Comparison of ENCODE assay signal across 25 cellular contexts in genomic region chr19:41888926-41889325, GRCh38. TPM values are rescaled to one million over a fixed set of nuclear protein-coding genes. Genes with fewer than 3 reads are reported as not detected.
A peak's percentile ranks its signal among the peaks of the same experiment; 100 is the strongest.
DNase-seq lines count a peak whose midpoint lies in the region; ATAC-seq and TF ChIP-seq lines count a peak whose summit lies in the region.
"Had no signal": no experiment of that assay in that cellular context is flagged by ENCODE, and none has a peak within 500 bp of the region (broad histone marks: within the 10 kb centered on the region; RNA-seq: fewer than 3 reads in every experiment).

No MANE protein-coding gene starts in this region.

- H3K9me3 Mint-ChIP-seq in activated CD4-positive, alpha-beta T cell treated with anti-CD3 and anti-CD28 coated beads, Interleukin-2, amount 10 ng/mL, durations not matched to agents 7 days and 5 days = no peaks in the 10 kb centered on the region
- H3K9me3 Mint-ChIP-seq in activated naive CD8-positive, alpha-beta T cell treated with anti-CD3 and anti-CD28 coated beads for 36 hours = no peaks in the 10 kb centered on the region
- H3K9me3 Mint-ChIP-seq: brain; dendritic cell treated with granulocyte-macrophage colony-stimulating factor and Interleukin-4, amounts not matched to agents 40 ng/mL and 50 ng/mL, for 4 days had no signal

- no peaks in the 10 kb centered on the region for H3K27me3 Mint-ChIP-seq in activated CD4-positive, alpha-beta T cell treated with anti-CD3 and anti-CD28 coated beads, Interleukin-2, amount 10 ng/mL, durations not matched to agents 7 days and 5 days
- no peaks in the 10 kb centered on the region for H3K27me3 Mint-ChIP-seq in activated naive CD8-positive, alpha-beta T cell treated with anti-CD3 and anti-CD28 coated beads for 36 hours
- H3K27me3 Mint-ChIP-seq: dendritic cell treated with granulocyte-macrophage colony-stimulating factor and Interleukin-4, amounts not matched to agents 40 ng/mL and 50 ng/mL, for 4 days had no signal

- CTCF ChIA-PET in activated CD4-positive, alpha-beta T cell treated with anti-CD3 and anti-CD28 coated beads, Interleukin-2, amount 10 ng/mL, durations not matched to agents 7 days and 5 days (lab: Charles Lee) = interaction anchor here (1.0 to 5.4 kb wide), 4 partner anchors 15 to 69 kb away, joined by 3 to 44 read pairs (median 7); no protein-coding TSS in a partner anchor

- H3K36me3 ChIP-seq in KOPT-K1 (ENCODE audit: insufficient read depth, low read length) = peaks cover 61% of the 10 kb centered on the region
- H3K36me3 ChIP-seq in neutrophil = peaks cover 77% of the 10 kb centered on the region
- H3K36me3 ChIP-seq: WERI-Rb-1 had no signal

- peaks cover 39 to 41% of the 10 kb centered on the region in 2 experiments for H3K4me1 ChIP-seq in neutrophil (ENCODE audit: control insufficient read depth in 1 of 2, insufficient read depth in 1 of 2, low read depth in 1 of 2, low read length in 1 of 2)

- DNase-seq in activated CD4-positive, alpha-beta T cell treated with anti-CD3 and anti-CD28 coated beads, Interleukin-2, amount 10 ng/mL, durations not matched to agents 7 days and 5 days = no peak
- no peak for DNase-seq in activated CD4-positive, alpha-beta T cell treated with anti-CD3 and anti-CD28 coated beads for 1 hour
- DNase-seq in activated naive CD8-positive, alpha-beta T cell treated with anti-CD3 and anti-CD28 coated beads for 36 hours = no peak
- DNase-seq: heart left ventricle; islet precursor cell; mesendoderm; MV-4-11; NCI-H2081 treated with DMSO at 0.1 percent for 48 hours; NCI-H69; stimulated activated CD4-positive, alpha-beta T cell treated with anti-CD3 and anti-CD28 coated beads, Interleukin-2, amount 100 ng/mL, for 24 hours; transverse colon; WERI-Rb-1 had no signal

- H3K27ac ChIP-seq in KOPT-K1 (ENCODE audit: low read depth, low read length, poor library complexity, severe bottlenecking) (peak overlapping the region; percentile 91), neutrophil (peak overlapping the region; percentile 61)
- H3K27ac ChIP-seq: A549, WERI-Rb-1 had no signal

- no peaks in the 10 kb centered on the region for H3K27me3 ChIP-seq in neutrophil
- H3K27me3 ChIP-seq: heart left ventricle, transverse colon had no signal

- TF ChIP-seq CTCF in neutrophil (IDR thresholded peaks at IDR 0.05) = no peak

- H3K36me3 Mint-ChIP-seq in activated CD4-positive, alpha-beta T cell treated with anti-CD3 and anti-CD28 coated beads, Interleukin-2, amount 10 ng/mL, durations not matched to agents 7 days and 5 days (ENCODE audit: low read depth) = peaks cover 72% of the 10 kb centered on the region
- peaks cover 51% of the 10 kb centered on the region for H3K36me3 Mint-ChIP-seq in activated naive CD8-positive, alpha-beta T cell treated with anti-CD3 and anti-CD28 coated beads for 36 hours

- H3K4me3 Mint-ChIP-seq in activated CD4-positive, alpha-beta T cell treated with anti-CD3 and anti-CD28 coated beads, Interleukin-2, amount 10 ng/mL, durations not matched to agents 7 days and 5 days = peak overlapping the region; percentile 83
- H3K4me3 Mint-ChIP-seq in activated naive CD8-positive, alpha-beta T cell treated with anti-CD3 and anti-CD28 coated beads for 36 hours = peak overlapping the region; percentile 79
- H3K4me3 Mint-ChIP-seq: dendritic cell treated with granulocyte-macrophage colony-stimulating factor and Interleukin-4, amounts not matched to agents 40 ng/mL and 50 ng/mL, for 4 days had no signal

- POLR2A ChIA-PET in activated CD4-positive, alpha-beta T cell treated with anti-CD3 and anti-CD28 coated beads, Interleukin-2, amount 10 ng/mL, durations not matched to agents 7 days and 5 days (lab: Charles Lee) = no interaction called here

- no peaks in the 10 kb centered on the region for H3K9me3 ChIP-seq in KOPT-K1 (ENCODE audit: insufficient read depth, low read length, poor library complexity, severe bottlenecking)
- no peaks in the 10 kb centered on the region for H3K9me3 ChIP-seq in neutrophil
- H3K9me3 ChIP-seq: A549, HAP-1, heart left ventricle, transverse colon had no signal

- no peak overlapping the region for H3K4me3 ChIP-seq in neutrophil (ENCODE audit: low read depth in 1 of 2, low read length in 1 of 2)
- H3K4me3 ChIP-seq: A549, GM12878, HAP-1 had no signal

- H3K27ac Mint-ChIP-seq in activated CD4-positive, alpha-beta T cell treated with anti-CD3 and anti-CD28 coated beads, Interleukin-2, amount 10 ng/mL, durations not matched to agents 7 days and 5 days = peak overlapping the region; percentile 83
- peak overlapping the region; percentile 92 for H3K27ac Mint-ChIP-seq in activated naive CD8-positive, alpha-beta T cell treated with anti-CD3 and anti-CD28 coated beads for 36 hours

- peaks cover 52% of the 10 kb centered on the region for H3K4me1 Mint-ChIP-seq in activated CD4-positive, alpha-beta T cell treated with anti-CD3 and anti-CD28 coated beads, Interleukin-2, amount 10 ng/mL, durations not matched to agents 7 days and 5 days
- H3K4me1 Mint-ChIP-seq in activated naive CD8-positive, alpha-beta T cell treated with anti-CD3 and anti-CD28 coated beads for 36 hours = peaks cover 52% of the 10 kb centered on the region

- ATAC-seq in GM21825 (IDR thresholded peaks at IDR 0.05; ENCODE audit: unreplicated experiment) = no peak
- ATAC-seq in HG03045 (IDR thresholded peaks at IDR 0.05; ENCODE audit: unreplicated experiment) = no peak
- no peak for ATAC-seq in HG03108 (IDR thresholded peaks at IDR 0.05; ENCODE audit: unreplicated experiment)
- ATAC-seq: A549, GM12878, heart left ventricle, Panc1, sciatic nerve had no signal

RNA-seq across cellular contexts. Expression of gene ARHGEF1, which starts 5.9 kb away (rescaled TPM):
- 100 to 1,000 TPM; 663 to 761 TPM for total RNA-seq in activated CD4-positive, alpha-beta T cell treated with anti-CD3 and anti-CD28 coated beads, Interleukin-2, amount 10 ng/mL, durations not matched to agents 7 days and 5 days
- total RNA-seq in activated naive CD8-positive, alpha-beta T cell treated with anti-CD3 and anti-CD28 coated beads for 36 hours = 100 to 1,000 TPM; 285 to 295 TPM

RNA-seq across cellular contexts. Expression of gene CD79A, which starts 11.8 kb away (rescaled TPM):
- 1 to 10 TPM; 2.9 to 4.7 TPM for total RNA-seq in activated CD4-positive, alpha-beta T cell treated with anti-CD3 and anti-CD28 coated beads, Interleukin-2, amount 10 ng/mL, durations not matched to agents 7 days and 5 days
- total RNA-seq in activated naive CD8-positive, alpha-beta T cell treated with anti-CD3 and anti-CD28 coated beads for 36 hours = 10 to 100 TPM; 28.8 to 32.2 TPM

RNA-seq across cellular contexts. Expression of gene RPS19, which starts 28.9 kb away (rescaled TPM):
- total RNA-seq in activated CD4-positive, alpha-beta T cell treated with anti-CD3 and anti-CD28 coated beads, Interleukin-2, amount 10 ng/mL, durations not matched to agents 7 days and 5 days = 1,000 to 10,000 TPM; 2,679 to 3,011 TPM
- total RNA-seq in activated naive CD8-positive, alpha-beta T cell treated with anti-CD3 and anti-CD28 coated beads for 36 hours = 1,000 to 10,000 TPM; 3,012 to 3,178 TPM

RNA-seq across cellular contexts. Expression of gene ERFL, which starts 39.3 kb away (rescaled TPM):
- total RNA-seq in activated CD4-positive, alpha-beta T cell treated with anti-CD3 and anti-CD28 coated beads, Interleukin-2, amount 10 ng/mL, durations not matched to agents 7 days and 5 days = 1 to 10 TPM; 1.5 to 1.6 TPM
- 1 to 10 TPM; 1.1 to 1.2 TPM for total RNA-seq in activated naive CD8-positive, alpha-beta T cell treated with anti-CD3 and anti-CD28 coated beads for 36 hours
- total RNA-seq: G401 had no signal

RNA-seq across cellular contexts. Expression of gene DMRTC2, which starts 44.1 kb away (rescaled TPM):
- total RNA-seq in activated CD4-positive, alpha-beta T cell treated with anti-CD3 and anti-CD28 coated beads, Interleukin-2, amount 10 ng/mL, durations not matched to agents 7 days and 5 days = not detected
- not detected for total RNA-seq in activated naive CD8-positive, alpha-beta T cell treated with anti-CD3 and anti-CD28 coated beads for 36 hours
- total RNA-seq: G401, GM12878, heart left ventricle, sciatic nerve, transverse colon had no signal

Comparison
In these comparisons a context has a peak if more than half of its experiments do, and no peak if none do; other contexts are left out.
1. RNA of gene CD79A, which starts 11.8 kb away (total RNA-seq): 28.8 to 32.2 TPM in activated naive CD8-positive, alpha-beta T cell treated with anti-CD3 and anti-CD28 coated beads for 36 hours; 2.9 to 4.7 TPM in activated CD4-positive, alpha-beta T cell treated with anti-CD3 and anti-CD28 coated beads, Interleukin-2, amount 10 ng/mL, durations not matched to agents 7 days and 5 days; every median in the first group is over 4 times any median in the second.